Comparison of ENCODE assay signal across 1 cellular context in genomic region chr6:71031912-71032311, GRCh38.
TF ChIP-seq lines count a peak whose summit lies in the region.

No MANE protein-coding gene starts in this region.

TF ChIP-seq in HepG2, 621 proteins besides CTCF, POLR2A, EP300 and RAD21 (continued from another document and continues in another):
- TF ChIP-seq ARID5B (CRISPR knock-in tag; IDR thresholded peaks at IDR 0.05), result peak; percentile 87
- TF ChIP-seq SIX1 (CRISPR knock-in tag; IDR thresholded peaks at IDR 0.05; ENCODE audit: borderline replicate concordance), result peak; percentile 47; the same call in 1 of the 2 replicates
- peak; percentile 34; the same call in 1 of the 2 replicates for TF ChIP-seq ATF2 (CRISPR knock-in tag; IDR thresholded peaks at IDR 0.05)
- peak; percentile 34; the same call in 1 of the 2 replicates for TF ChIP-seq ERF (CRISPR knock-in tag; IDR thresholded peaks at IDR 0.05)
- TF ChIP-seq HOXA3 (CRISPR knock-in tag; IDR thresholded peaks at IDR 0.05), result peak; percentile 20; the same call in 1 of the 2 replicates
- no peak for TF ChIP-seq ZNF329 (CRISPR knock-in tag; IDR thresholded peaks at IDR 0.05; ENCODE audit: low read depth)
- peak; percentile 63 for TF ChIP-seq POGZ (CRISPR knock-in tag; IDR thresholded peaks at IDR 0.05)
- TF ChIP-seq TARDBP (CRISPR knock-in tag; IDR thresholded peaks at IDR 0.05), result peak; percentile 76; the same call in 1 of the 2 replicates
- TF ChIP-seq ELF3 (CRISPR knock-in tag; IDR thresholded peaks at IDR 0.05), result peak; percentile 73
- peak; percentile 41; the same call in 1 of the 2 replicates for TF ChIP-seq THRA (CRISPR knock-in tag; IDR thresholded peaks at IDR 0.05; ENCODE audit: borderline replicate concordance)
- no peak for TF ChIP-seq JDP2 (CRISPR knock-in tag; IDR thresholded peaks at IDR 0.05; ENCODE audit: borderline replicate concordance)
- TF ChIP-seq ZNF441 (CRISPR knock-in tag; IDR thresholded peaks at IDR 0.05; ENCODE audit: borderline replicate concordance), result 0 out of 2 replicates have a peak, but pooled peaks have one; percentile 28
- TF ChIP-seq NR2F2 (IDR thresholded peaks at IDR 0.05; ENCODE audit: borderline replicate concordance, low read depth), result peak; percentile 51; the same call in 1 of the 2 replicates
- peak; percentile 71 for TF ChIP-seq TEAD3 (CRISPR knock-in tag; optimal IDR thresholded peaks at IDR 0.05; ENCODE audit: borderline replicate concordance)
- no peak for TF ChIP-seq ZBTB40 (IDR thresholded peaks at IDR 0.05)
- peak; percentile 37; the same call in 1 of the 2 replicates for TF ChIP-seq ZBTB40 (CRISPR knock-in tag; IDR thresholded peaks at IDR 0.05)
- peak; percentile 16 for TF ChIP-seq SKI (IDR thresholded peaks at IDR 0.05; ENCODE audit: partially characterized antibody)
- TF ChIP-seq SRF (IDR thresholded peaks at IDR 0.05; ENCODE audit: low read depth, low read length), result no peak
- TF ChIP-seq CBX5 (CRISPR knock-in tag; IDR thresholded peaks at IDR 0.05; ENCODE audit: borderline replicate concordance), result no peak
- TF ChIP-seq ZNF235 (CRISPR knock-in tag; IDR thresholded peaks at IDR 0.05; ENCODE audit: borderline replicate concordance), result no peak
- TF ChIP-seq HMG20A (CRISPR knock-in tag; IDR thresholded peaks at IDR 0.05; ENCODE audit: borderline replicate concordance), result peak; percentile 76; the same call in 1 of the 2 replicates
- peak in 1 of 2 experiments; percentile 10; a peak in 1 of 4 replicates for TF ChIP-seq REST (IDR thresholded peaks at IDR 0.05; ENCODE audit: borderline replicate concordance in 1 of 2, low read depth in 1 of 2, low read length in 2 of 2)
- no peak for TF ChIP-seq TIGD3 (CRISPR knock-in tag; IDR thresholded peaks at IDR 0.05; ENCODE audit: borderline replicate concordance)
- TF ChIP-seq IKZF5 (CRISPR knock-in tag; IDR thresholded peaks at IDR 0.05), result no peak
- TF ChIP-seq SIX4 (CRISPR knock-in tag; IDR thresholded peaks at IDR 0.05), result no peak
- peak; percentile 48; the same call in 1 of the 2 replicates for TF ChIP-seq SMAD3 (CRISPR knock-in tag; IDR thresholded peaks at IDR 0.05)
- TF ChIP-seq SP140L (CRISPR knock-in tag; IDR thresholded peaks at IDR 0.05; ENCODE audit: borderline replicate concordance), result no peak
- TF ChIP-seq HDAC2 (CRISPR knock-in tag; IDR thresholded peaks at IDR 0.05), result peak; percentile 80
